Comparison of ENCODE assay signal across 1 cellular context in the genomic region with DNA sequence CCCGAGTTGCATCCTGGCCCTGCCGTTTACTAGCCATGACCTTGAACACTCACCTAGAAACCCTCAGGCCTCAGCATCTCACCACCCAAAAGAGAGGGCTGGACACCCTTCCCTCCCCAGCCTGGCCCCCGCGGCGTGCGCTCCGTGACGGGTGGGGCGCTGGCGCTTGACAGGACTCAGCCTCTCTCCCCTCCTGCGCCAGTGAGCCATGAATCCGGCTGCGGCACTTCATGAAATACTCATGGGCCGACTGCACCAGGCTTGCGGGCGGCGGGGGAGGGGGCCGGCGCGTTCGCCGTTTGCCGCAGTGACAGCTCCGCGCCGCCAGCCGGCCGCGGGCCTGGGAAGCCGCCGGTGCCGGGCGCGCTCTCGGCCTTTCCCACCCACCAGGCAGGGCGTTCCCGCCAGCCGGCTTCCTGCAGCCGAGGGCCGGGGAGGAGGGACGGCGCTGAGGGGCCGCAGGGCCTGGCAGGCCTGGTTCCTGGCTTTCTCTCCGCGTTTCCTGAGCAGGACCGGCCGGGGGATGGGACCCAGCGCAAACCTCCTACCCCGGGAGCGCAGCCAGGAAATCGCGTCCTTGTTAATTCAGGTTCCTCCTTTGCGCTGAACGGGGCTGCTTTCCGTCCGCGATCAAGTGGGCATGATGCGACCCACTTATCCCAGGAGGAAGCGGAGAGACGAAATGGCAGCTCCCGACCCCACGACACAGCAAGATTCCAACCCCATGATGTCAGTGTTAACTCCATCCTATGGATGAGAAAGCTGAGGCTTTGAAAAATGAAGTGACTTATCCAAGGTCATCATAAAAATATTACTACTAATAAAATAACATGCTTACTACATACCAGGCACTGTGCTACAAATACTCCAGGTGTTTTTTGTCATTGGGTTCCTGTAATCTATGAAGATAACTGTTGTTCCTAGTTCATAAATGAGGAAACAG.
TF ChIP-seq lines count a peak whose summit lies in the region.

No MANE protein-coding gene starts in this region.

TF ChIP-seq in HepG2, 621 proteins besides CTCF, POLR2A, EP300 and RAD21 (continued from another document and continues in another):
- TF ChIP-seq, protein P1, sequence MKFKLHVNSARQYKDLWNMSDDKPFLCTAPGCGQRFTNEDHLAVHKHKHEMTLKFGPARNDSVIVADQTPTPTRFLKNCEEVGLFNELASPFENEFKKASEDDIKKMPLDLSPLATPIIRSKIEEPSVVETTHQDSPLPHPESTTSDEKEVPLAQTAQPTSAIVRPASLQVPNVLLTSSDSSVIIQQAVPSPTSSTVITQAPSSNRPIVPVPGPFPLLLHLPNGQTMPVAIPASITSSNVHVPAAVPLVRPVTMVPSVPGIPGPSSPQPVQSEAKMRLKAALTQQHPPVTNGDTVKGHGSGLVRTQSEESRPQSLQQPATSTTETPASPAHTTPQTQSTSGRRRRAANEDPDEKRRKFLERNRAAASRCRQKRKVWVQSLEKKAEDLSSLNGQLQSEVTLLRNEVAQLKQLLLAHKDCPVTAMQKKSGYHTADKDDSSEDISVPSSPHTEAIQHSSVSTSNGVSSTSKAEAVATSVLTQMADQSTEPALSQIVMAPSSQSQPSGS (CRISPR knock-in tag; IDR thresholded peaks at IDR 0.05): no peak
- TF ChIP-seq ZNF572 (CRISPR knock-in tag; IDR thresholded peaks at IDR 0.05): no peak
- no peak for TF ChIP-seq TGIF2 (CRISPR knock-in tag; IDR thresholded peaks at IDR 0.05)
- 0 out of 2 replicates have a peak, but pooled peaks have one; percentile 64 for TF ChIP-seq DNMT1 (CRISPR knock-in tag; IDR thresholded peaks at IDR 0.05)
- no peak for TF ChIP-seq KAT2B (IDR thresholded peaks at IDR 0.05; ENCODE audit: borderline replicate concordance, low read depth, low read length)
- TF ChIP-seq ZNF282 (IDR thresholded peaks at IDR 0.05; ENCODE audit: partially characterized antibody): no peak
- no peak for TF ChIP-seq ZNF431 (CRISPR knock-in tag; IDR thresholded peaks at IDR 0.05; ENCODE audit: borderline replicate concordance, low read depth)
- no peak for TF ChIP-seq MIXL1 (CRISPR knock-in tag; IDR thresholded peaks at IDR 0.05)
- TF ChIP-seq ZNF230 (CRISPR knock-in tag; IDR thresholded peaks at IDR 0.05): no peak
- TF ChIP-seq ZNF317 (CRISPR knock-in tag; IDR thresholded peaks at IDR 0.05): no peak
- TF ChIP-seq, protein P2, sequence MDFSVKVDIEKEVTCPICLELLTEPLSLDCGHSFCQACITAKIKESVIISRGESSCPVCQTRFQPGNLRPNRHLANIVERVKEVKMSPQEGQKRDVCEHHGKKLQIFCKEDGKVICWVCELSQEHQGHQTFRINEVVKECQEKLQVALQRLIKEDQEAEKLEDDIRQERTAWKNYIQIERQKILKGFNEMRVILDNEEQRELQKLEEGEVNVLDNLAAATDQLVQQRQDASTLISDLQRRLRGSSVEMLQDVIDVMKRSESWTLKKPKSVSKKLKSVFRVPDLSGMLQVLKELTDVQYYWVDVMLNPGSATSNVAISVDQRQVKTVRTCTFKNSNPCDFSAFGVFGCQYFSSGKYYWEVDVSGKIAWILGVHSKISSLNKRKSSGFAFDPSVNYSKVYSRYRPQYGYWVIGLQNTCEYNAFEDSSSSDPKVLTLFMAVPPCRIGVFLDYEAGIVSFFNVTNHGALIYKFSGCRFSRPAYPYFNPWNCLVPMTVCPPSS (IDR thresholded peaks at IDR 0.05): no peak
- TF ChIP-seq TBP (CRISPR knock-in tag; IDR thresholded peaks at IDR 0.05): no peak
- TF ChIP-seq LCORL (IDR thresholded peaks at IDR 0.05): no peak
- peak; percentile 66 for TF ChIP-seq LCORL (CRISPR knock-in tag; IDR thresholded peaks at IDR 0.05)
- 0 out of 2 replicates have a peak, but pooled peaks have one; percentile 54 for TF ChIP-seq ARHGAP35 (CRISPR knock-in tag; IDR thresholded peaks at IDR 0.05; ENCODE audit: borderline replicate concordance)
- TF ChIP-seq ZNF263 (CRISPR knock-in tag; IDR thresholded peaks at IDR 0.05): peak; percentile 86
- TF ChIP-seq, protein P3, sequence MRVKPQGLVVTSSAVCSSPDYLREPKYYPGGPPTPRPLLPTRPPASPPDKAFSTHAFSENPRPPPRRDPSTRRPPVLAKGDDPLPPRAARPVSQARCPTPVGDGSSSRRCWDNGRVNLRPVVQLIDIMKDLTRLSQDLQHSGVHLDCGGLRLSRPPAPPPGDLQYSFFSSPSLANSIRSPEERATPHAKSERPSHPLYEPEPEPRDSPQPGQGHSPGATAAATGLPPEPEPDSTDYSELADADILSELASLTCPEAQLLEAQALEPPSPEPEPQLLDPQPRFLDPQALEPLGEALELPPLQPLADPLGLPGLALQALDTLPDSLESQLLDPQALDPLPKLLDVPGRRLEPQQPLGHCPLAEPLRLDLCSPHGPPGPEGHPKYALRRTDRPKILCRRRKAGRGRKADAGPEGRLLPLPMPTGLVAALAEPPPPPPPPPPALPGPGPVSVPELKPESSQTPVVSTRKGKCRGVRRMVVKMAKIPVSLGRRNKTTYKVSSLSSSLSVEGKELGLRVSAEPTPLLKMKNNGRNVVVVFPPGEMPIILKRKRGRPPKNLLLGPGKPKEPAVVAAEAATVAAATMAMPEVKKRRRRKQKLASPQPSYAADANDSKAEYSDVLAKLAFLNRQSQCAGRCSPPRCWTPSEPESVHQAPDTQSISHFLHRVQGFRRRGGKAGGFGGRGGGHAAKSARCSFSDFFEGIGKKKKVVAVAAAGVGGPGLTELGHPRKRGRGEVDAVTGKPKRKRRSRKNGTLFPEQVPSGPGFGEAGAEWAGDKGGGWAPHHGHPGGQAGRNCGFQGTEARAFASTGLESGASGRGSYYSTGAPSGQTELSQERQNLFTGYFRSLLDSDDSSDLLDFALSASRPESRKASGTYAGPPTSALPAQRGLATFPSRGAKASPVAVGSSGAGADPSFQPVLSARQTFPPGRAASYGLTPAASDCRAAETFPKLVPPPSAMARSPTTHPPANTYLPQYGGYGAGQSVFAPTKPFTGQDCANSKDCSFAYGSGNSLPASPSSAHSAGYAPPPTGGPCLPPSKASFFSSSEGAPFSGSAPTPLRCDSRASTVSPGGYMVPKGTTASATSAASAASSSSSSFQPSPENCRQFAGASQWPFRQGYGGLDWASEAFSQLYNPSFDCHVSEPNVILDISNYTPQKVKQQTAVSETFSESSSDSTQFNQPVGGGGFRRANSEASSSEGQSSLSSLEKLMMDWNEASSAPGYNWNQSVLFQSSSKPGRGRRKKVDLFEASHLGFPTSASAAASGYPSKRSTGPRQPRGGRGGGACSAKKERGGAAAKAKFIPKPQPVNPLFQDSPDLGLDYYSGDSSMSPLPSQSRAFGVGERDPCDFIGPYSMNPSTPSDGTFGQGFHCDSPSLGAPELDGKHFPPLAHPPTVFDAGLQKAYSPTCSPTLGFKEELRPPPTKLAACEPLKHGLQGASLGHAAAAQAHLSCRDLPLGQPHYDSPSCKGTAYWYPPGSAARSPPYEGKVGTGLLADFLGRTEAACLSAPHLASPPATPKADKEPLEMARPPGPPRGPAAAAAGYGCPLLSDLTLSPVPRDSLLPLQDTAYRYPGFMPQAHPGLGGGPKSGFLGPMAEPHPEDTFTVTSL (CRISPR knock-in tag; IDR thresholded peaks at IDR 0.05; ENCODE audit: borderline replicate concordance): no peak
- TF ChIP-seq, protein P4, sequence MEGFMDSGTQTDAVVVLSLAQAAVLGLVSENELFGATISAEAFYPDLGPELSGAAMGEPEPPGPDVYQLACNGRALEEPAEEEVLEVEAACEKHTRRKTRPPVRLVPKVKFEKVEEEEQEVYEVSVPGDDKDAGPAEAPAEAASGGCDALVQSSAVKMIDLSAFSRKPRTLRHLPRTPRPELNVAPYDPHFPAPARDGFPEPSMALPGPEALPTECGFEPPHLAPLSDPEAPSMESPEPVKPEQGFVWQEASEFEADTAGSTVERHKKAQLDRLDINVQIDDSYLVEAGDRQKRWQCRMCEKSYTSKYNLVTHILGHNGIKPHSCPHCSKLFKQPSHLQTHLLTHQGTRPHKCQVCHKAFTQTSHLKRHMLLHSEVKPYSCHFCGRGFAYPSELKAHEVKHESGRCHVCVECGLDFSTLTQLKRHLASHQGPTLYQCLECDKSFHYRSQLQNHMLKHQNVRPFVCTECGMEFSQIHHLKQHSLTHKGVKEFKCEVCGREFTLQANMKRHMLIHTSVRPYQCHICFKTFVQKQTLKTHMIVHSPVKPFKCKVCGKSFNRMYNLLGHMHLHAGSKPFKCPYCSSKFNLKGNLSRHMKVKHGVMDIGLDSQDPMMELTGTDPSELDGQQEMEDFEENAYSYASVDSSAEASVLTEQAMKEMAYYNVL (CRISPR knock-in tag; IDR thresholded peaks at IDR 0.05; ENCODE audit: borderline replicate concordance): no peak; the same call in 1 of the 2 replicates
- no peak for TF ChIP-seq RFXANK (CRISPR knock-in tag; IDR thresholded peaks at IDR 0.05)
- TF ChIP-seq ZMYM2 (CRISPR knock-in tag; IDR thresholded peaks at IDR 0.05): no peak
- no peak for TF ChIP-seq ZNF879 (CRISPR knock-in tag; IDR thresholded peaks at IDR 0.05)
- TF ChIP-seq ZNF816 (CRISPR knock-in tag; IDR thresholded peaks at IDR 0.05; ENCODE audit: borderline replicate concordance): no peak
- TF ChIP-seq, protein P5, sequence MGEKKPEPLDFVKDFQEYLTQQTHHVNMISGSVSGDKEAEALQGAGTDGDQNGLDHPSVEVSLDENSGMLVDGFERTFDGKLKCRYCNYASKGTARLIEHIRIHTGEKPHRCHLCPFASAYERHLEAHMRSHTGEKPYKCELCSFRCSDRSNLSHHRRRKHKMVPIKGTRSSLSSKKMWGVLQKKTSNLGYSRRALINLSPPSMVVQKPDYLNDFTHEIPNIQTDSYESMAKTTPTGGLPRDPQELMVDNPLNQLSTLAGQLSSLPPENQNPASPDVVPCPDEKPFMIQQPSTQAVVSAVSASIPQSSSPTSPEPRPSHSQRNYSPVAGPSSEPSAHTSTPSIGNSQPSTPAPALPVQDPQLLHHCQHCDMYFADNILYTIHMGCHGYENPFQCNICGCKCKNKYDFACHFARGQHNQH (CRISPR knock-in tag; IDR thresholded peaks at IDR 0.05): no peak
- TF ChIP-seq, protein P6, sequence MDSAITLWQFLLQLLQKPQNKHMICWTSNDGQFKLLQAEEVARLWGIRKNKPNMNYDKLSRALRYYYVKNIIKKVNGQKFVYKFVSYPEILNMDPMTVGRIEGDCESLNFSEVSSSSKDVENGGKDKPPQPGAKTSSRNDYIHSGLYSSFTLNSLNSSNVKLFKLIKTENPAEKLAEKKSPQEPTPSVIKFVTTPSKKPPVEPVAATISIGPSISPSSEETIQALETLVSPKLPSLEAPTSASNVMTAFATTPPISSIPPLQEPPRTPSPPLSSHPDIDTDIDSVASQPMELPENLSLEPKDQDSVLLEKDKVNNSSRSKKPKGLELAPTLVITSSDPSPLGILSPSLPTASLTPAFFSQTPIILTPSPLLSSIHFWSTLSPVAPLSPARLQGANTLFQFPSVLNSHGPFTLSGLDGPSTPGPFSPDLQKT (CRISPR knock-in tag; IDR thresholded peaks at IDR 0.05; ENCODE audit: borderline replicate concordance): no peak
- 0 out of 2 replicates have a peak, but pooled peaks have one; percentile 37 for TF ChIP-seq CCDC6 (CRISPR knock-in tag; IDR thresholded peaks at IDR 0.05)
- no peak for TF ChIP-seq ZNF136 (CRISPR knock-in tag; IDR thresholded peaks at IDR 0.05; ENCODE audit: low read depth)
- TF ChIP-seq ZNF792 (CRISPR knock-in tag; IDR thresholded peaks at IDR 0.05): no peak
- TF ChIP-seq ZNF260 (CRISPR knock-in tag; IDR thresholded peaks at IDR 0.05; ENCODE audit: borderline replicate concordance, low read depth): no peak
- TF ChIP-seq, protein P7, sequence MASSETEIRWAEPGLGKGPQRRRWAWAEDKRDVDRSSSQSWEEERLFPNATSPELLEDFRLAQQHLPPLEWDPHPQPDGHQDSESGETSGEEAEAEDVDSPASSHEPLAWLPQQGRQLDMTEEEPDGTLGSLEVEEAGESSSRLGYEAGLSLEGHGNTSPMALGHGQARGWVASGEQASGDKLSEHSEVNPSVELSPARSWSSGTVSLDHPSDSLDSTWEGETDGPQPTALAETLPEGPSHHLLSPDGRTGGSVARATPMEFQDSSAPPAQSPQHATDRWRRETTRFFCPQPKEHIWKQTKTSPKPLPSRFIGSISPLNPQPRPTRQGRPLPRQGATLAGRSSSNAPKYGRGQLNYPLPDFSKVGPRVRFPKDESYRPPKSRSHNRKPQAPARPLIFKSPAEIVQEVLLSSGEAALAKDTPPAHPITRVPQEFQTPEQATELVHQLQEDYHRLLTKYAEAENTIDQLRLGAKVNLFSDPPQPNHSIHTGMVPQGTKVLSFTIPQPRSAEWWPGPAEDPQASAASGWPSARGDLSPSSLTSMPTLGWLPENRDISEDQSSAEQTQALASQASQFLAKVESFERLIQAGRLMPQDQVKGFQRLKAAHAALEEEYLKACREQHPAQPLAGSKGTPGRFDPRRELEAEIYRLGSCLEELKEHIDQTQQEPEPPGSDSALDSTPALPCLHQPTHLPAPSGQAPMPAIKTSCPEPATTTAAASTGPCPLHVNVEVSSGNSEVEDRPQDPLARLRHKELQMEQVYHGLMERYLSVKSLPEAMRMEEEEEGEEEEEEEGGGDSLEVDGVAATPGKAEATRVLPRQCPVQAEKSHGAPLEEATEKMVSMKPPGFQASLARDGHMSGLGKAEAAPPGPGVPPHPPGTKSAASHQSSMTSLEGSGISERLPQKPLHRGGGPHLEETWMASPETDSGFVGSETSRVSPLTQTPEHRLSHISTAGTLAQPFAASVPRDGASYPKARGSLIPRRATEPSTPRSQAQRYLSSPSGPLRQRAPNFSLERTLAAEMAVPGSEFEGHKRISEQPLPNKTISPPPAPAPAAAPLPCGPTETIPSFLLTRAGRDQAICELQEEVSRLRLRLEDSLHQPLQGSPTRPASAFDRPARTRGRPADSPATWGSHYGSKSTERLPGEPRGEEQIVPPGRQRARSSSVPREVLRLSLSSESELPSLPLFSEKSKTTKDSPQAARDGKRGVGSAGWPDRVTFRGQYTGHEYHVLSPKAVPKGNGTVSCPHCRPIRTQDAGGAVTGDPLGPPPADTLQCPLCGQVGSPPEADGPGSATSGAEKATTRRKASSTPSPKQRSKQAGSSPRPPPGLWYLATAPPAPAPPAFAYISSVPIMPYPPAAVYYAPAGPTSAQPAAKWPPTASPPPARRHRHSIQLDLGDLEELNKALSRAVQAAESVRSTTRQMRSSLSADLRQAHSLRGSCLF (CRISPR knock-in tag; IDR thresholded peaks at IDR 0.05; ENCODE audit: borderline replicate concordance): no peak
- TF ChIP-seq, protein P8, sequence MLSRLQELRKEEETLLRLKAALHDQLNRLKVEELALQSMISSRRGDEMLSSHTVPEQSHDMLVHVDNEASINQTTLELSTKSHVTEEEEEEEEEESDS (CRISPR knock-in tag; IDR thresholded peaks at IDR 0.05; ENCODE audit: borderline replicate concordance): 0 out of 2 replicates have a peak, but pooled peaks have one; percentile 59
- TF ChIP-seq POLR2AphosphoS2 (IDR thresholded peaks at IDR 0.05; ENCODE audit: low read depth, low read length): no peak
- TF ChIP-seq ATF7-NPFF (CRISPR knock-in tag; IDR thresholded peaks at IDR 0.05; ENCODE audit: low read depth): peak; percentile 74; the same call in 1 of the 2 replicates
- peak; percentile 79; the same call in 1 of the 2 replicates for TF ChIP-seq AKAP8 (CRISPR knock-in tag; IDR thresholded peaks at IDR 0.05)
- no peak for TF ChIP-seq ZNF224 (CRISPR knock-in tag; IDR thresholded peaks at IDR 0.05)
- no peak for TF ChIP-seq ADNP (CRISPR knock-in tag; IDR thresholded peaks at IDR 0.05)
- no peak for TF ChIP-seq MAZ (IDR thresholded peaks at IDR 0.05; ENCODE audit: borderline replicate concordance, low read depth, low read length)
- TF ChIP-seq MAZ (CRISPR knock-in tag; IDR thresholded peaks at IDR 0.05; ENCODE audit: low read depth): peak; percentile 72; the same call in 1 of the 2 replicates
- no peak for TF ChIP-seq ZNF256 (CRISPR knock-in tag; conservative IDR thresholded peaks at IDR 0.05)
- no peak for TF ChIP-seq CEBPB (IDR thresholded peaks at IDR 0.05; ENCODE audit: borderline replicate concordance, low read depth, low read length)
- TF ChIP-seq TBX2 (CRISPR knock-in tag; IDR thresholded peaks at IDR 0.05; ENCODE audit: borderline replicate concordance): peak; percentile 16; the same call in 1 of the 2 replicates
